In the genomic region with DNA sequence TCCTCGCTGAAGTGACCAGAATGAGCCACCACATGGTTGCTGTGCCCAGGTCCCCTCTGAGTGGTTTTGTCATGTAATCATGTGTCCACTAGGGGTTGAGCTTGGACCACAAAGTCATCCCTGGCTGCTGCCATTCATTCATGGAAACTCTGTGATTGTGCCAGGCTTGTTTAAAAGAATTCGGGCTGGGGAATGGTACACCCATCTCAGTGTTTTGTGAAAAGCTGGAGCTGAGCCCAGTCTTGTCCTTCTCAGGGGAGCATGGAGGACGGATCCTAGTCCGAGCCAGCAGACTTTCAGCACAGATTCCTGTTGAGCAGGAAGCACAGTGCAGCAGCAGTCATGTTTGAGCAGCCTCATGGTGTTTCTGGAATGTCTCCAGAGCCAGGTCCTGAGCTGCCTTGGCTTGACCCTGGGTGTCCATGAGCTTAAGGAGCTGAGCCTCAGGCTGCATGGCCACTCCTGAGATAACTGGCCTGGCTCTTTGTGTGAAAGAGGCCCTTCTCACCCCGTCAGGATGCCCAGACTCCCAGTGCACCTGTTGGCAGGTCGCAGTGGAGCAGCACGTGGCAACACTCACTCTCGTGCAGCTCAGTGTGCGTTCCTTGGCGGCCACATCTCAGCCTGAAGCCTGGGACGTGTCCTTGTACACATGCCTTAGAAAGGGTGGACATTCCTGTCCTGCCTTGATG, we compare ENCODE assay signal across 9 cellular contexts.
DNase-seq lines count a peak whose midpoint lies in the region; ATAC-seq and TF ChIP-seq lines count a peak whose summit lies in the region.
"Had no signal": no experiment of that assay in that cellular context is flagged by ENCODE, and none has a peak within 500 bp of the region (broad histone marks: within the 10 kb centered on the region; RNA-seq: fewer than 3 reads in every experiment).

No MANE protein-coding gene starts in this region.

- no peaks in the 10 kb centered on the region for H3K27me3 ChIP-seq in CD8-positive, alpha-beta T cell (ENCODE audit: insufficient read depth, low read length)

- no peak overlapping the region for H3K27ac Mint-ChIP-seq in CD8-positive, alpha-beta T cell
- H3K27ac Mint-ChIP-seq: activated naive CD4-positive, alpha-beta T cell treated with anti-CD3 and anti-CD28 coated beads, Interleukin-2, amount 50 U/mL, for 24 hours had no signal

- no peak overlapping the region for H3K27ac ChIP-seq in CD8-positive, alpha-beta T cell (ENCODE audit: low read depth, low read length)

- intact Hi-C loops in CD8-positive, alpha-beta T cell (cut with DNase I, micrococcal nuclease): loop anchor here (2.0 to 5.0 kb wide), 3 partner anchors 310 to 620 kb away; no protein-coding TSS in a partner anchor

- no peak overlapping the region for H3K4me3 ChIP-seq in CD8-positive, alpha-beta T cell (ENCODE audit: low read depth, low read length)

- ATAC-seq in HG03460 (IDR thresholded peaks at IDR 0.05; ENCODE audit: unreplicated experiment): no peak
- ATAC-seq in CD8-positive, alpha-beta T cell: no peak

- POLR2A ChIA-PET in CD8-positive, alpha-beta T cell (lab: Charles Lee): no interaction called here

- TF ChIP-seq CTCF in CD8-positive, alpha-beta T cell (IDR thresholded peaks at IDR 0.05): no peak

- H3K4me3 Mint-ChIP-seq in CD8-positive, alpha-beta T cell: no peak overlapping the region
- H3K4me3 Mint-ChIP-seq: activated naive CD4-positive, alpha-beta T cell treated with anti-CD3 and anti-CD28 coated beads, Interleukin-2, amount 50 U/mL, for 24 hours had no signal

- no peaks in the 10 kb centered on the region for H3K9me3 Mint-ChIP-seq in CD8-positive, alpha-beta T cell
- H3K9me3 Mint-ChIP-seq: activated naive CD4-positive, alpha-beta T cell treated with anti-CD3 and anti-CD28 coated beads, Interleukin-2, amount 50 U/mL, for 24 hours had no signal

- H3K36me3 Mint-ChIP-seq in CD8-positive, alpha-beta T cell: no peaks in the 10 kb centered on the region
- H3K36me3 Mint-ChIP-seq: activated naive CD4-positive, alpha-beta T cell treated with anti-CD3 and anti-CD28 coated beads, Interleukin-2, amount 50 U/mL, for 24 hours had no signal

- H3K4me1 ChIP-seq in CD8-positive, alpha-beta T cell (ENCODE audit: insufficient read depth, low read length): no peaks in the 10 kb centered on the region

- H3K4me1 Mint-ChIP-seq in CD8-positive, alpha-beta T cell (ENCODE audit: low read depth): no peaks in the 10 kb centered on the region
- H3K4me1 Mint-ChIP-seq: activated naive CD4-positive, alpha-beta T cell treated with anti-CD3 and anti-CD28 coated beads, Interleukin-2, amount 50 U/mL, for 24 hours had no signal

- TF ChIP-seq POLR2A in erythroblast (IDR thresholded peaks at IDR 0.05; ENCODE audit: low read length): no peak

- DNase-seq in GM03348 (ENCODE audit: low spot score) (peak; percentile 81), M059J (ENCODE audit: low read depth) (peak; percentile 87), SHP77 treated with DMSO at 0.1 percent for 48 hours (lab: John Stamatoyannopoulos, UW) (peak; percentile 48), erythroblast (lab: John Stamatoyannopoulos, UW) (peak; percentile 50 to 56), middle frontal gyrus (ENCODE audit: extremely low spot score, low spot score) (peak; percentile 80), mesenteric fat pad (ENCODE audit: low spot score) (no peak)
- DNase-seq in CD8-positive, alpha-beta T cell: no peak

- H3K9me3 ChIP-seq in CD8-positive, alpha-beta T cell (ENCODE audit: low read length): no peaks in the 10 kb centered on the region

- no peaks in the 10 kb centered on the region for H3K36me3 ChIP-seq in CD8-positive, alpha-beta T cell (ENCODE audit: insufficient read depth, low read length)

- peaks cover 6% of the 10 kb centered on the region for H3K27me3 Mint-ChIP-seq in CD8-positive, alpha-beta T cell (ENCODE audit: low read depth)
- H3K27me3 Mint-ChIP-seq: activated naive CD4-positive, alpha-beta T cell treated with anti-CD3 and anti-CD28 coated beads, Interleukin-2, amount 50 U/mL, for 24 hours had no signal

- CTCF ChIA-PET in CD8-positive, alpha-beta T cell (lab: Charles Lee): no interaction called here

Comparison
In these comparisons a context has a peak if more than half of its experiments do, and no peak if none do; other contexts are left out.
1. DNase-seq: peak in GM03348 (single experiment), M059J (single experiment), SHP77 treated with DMSO at 0.1 percent for 48 hours (single experiment), erythroblast (2 of 2) and middle frontal gyrus (single experiment); none in CD8-positive, alpha-beta T cell (0 of 7) and mesenteric fat pad (single experiment).